8 cellular contexts compared by ENCODE assay signal in the genomic region with DNA sequence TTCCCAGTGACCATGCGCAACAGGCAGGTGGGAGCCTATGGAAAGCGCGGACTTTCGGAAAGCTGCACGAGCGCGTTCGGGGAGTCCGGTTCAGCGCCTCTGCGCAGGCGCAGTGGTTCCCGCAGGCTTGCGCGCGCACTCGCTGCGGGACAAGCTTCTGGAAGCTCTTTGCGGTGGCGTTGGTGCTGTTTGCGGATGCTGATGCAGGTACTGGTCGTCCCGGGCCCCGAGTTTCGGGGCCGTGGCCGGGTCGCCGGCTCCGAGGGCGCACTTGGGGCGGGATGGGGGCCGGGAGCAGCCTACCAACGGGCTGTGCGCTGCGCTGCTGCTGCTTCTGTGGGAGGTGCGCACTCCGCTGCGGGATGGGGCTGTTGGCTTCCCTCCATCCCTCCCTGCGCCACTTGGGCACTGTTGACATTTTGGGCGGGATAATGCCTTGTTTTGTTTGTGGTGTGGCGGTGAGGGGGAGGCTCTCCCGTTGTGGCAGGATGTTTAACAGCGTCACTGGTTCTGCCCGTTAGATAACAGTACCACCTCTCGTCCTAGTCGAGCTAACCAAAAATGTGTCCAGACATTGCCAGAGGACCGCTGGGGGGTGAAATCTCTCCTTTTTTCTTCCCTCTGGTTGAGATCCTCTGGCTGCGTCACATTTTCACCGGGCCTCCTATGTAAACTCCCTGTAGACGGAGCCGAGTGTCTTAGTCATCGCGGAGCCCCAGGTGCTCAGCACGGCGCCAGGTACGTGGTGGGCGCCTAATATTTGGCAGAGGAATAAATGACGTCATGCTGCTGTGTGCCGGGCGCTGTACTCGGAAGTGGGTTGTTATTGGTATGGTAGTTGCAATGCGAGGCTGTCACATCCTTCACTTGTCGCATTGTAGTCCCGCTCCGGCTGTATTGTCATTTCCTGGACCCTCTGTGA.
DNase-seq lines count a peak whose midpoint lies in the region; ATAC-seq, FAIRE-seq and TF ChIP-seq lines count a peak whose summit lies in the region.

TSS of gene ZNF483 (plus strand) at position 124 of the 922 bp plus-strand sequence. CDS start 2,217 bp downstream, outside the sequence.

- H3K4me3 ChIP-seq in DOHH2 (ENCODE audit: low read length): peak within 1 kb of the TSS; percentile 78

- peak within 1 kb of the TSS; percentile 79 for H3K4me2 ChIP-seq in DOHH2 (ENCODE audit: low read length)

- H4K20me1 ChIP-seq in DOHH2 (ENCODE audit: control insufficient read depth, insufficient read depth, low read depth, low read length): no peaks in the 10 kb centered on the region

- H3K36me3 ChIP-seq in DOHH2 (ENCODE audit: control insufficient read depth, low read length): no peaks in the 10 kb centered on the region

- CTCF ChIA-PET in activated naive CD4-positive, alpha-beta T cell treated with anti-CD3 and anti-CD28 coated beads, Interleukin-2, amount 10 ng/mL, durations not matched to agents 7 days and 5 days (lab: Charles Lee): interaction anchor here (0.6 kb wide), 1 partner anchor 1656 kb away, joined by 4 read pairs; no protein-coding TSS in a partner anchor

- peak; percentile 73 for ATAC-seq in stimulated activated memory B cell treated with anti-CD40 and anti-IgM and Interleukin-4, amounts not matched to agents 10 μg/mL and 1 μg/mL and 100 μg/mL, for 72 hours
- ATAC-seq in GM18873 (IDR thresholded peaks at IDR 0.05; ENCODE audit: low FRiP score, unreplicated experiment): no peak

- TF ChIP-seq CTCF in DOHH2 (IDR thresholded peaks at IDR 0.05; ENCODE audit: low read depth, low read length, poor library complexity, severe bottlenecking): no peak
- no peak for TF ChIP-seq CTCF in nephron progenitor cell (IDR thresholded peaks at IDR 0.05)

- no peaks in the 10 kb centered on the region for H3F3A ChIP-seq in DOHH2 (ENCODE audit: control insufficient read depth, insufficient read depth)

- H3K27me3 ChIP-seq in DOHH2 (ENCODE audit: control insufficient read depth, low read length): peaks cover 11% of the 10 kb centered on the region

- FAIRE-seq in HTR-8/SVneo (lab: Jason Lieb, UNC): peak; percentile 78

- H3K4me3 Mint-ChIP-seq in activated naive CD4-positive, alpha-beta T cell treated with anti-CD3 and anti-CD28 coated beads, Interleukin-2, amount 10 ng/mL, durations not matched to agents 7 days and 5 days: peak within 1 kb of the TSS; percentile 83
- H3K4me3 Mint-ChIP-seq in nephron progenitor cell: peak within 1 kb of the TSS; percentile 91
- H3K4me3 Mint-ChIP-seq in stimulated activated memory B cell treated with anti-CD40 and anti-IgM and Interleukin-4, amounts not matched to agents 10 μg/mL and 1 μg/mL and 100 μg/mL, for 72 hours: peak within 1 kb of the TSS; percentile 84

- peaks cover 21% of the 10 kb centered on the region for H3K4me1 Mint-ChIP-seq in activated naive CD4-positive, alpha-beta T cell treated with anti-CD3 and anti-CD28 coated beads, Interleukin-2, amount 10 ng/mL, durations not matched to agents 7 days and 5 days
- H3K4me1 Mint-ChIP-seq in nephron progenitor cell: peaks cover 20% of the 10 kb centered on the region
- H3K4me1 Mint-ChIP-seq in stimulated activated memory B cell treated with anti-CD40 and anti-IgM and Interleukin-4, amounts not matched to agents 10 μg/mL and 1 μg/mL and 100 μg/mL, for 72 hours: peaks cover 20% of the 10 kb centered on the region

- H3K27ac Mint-ChIP-seq in activated naive CD4-positive, alpha-beta T cell treated with anti-CD3 and anti-CD28 coated beads, Interleukin-2, amount 10 ng/mL, durations not matched to agents 7 days and 5 days: peak within 1 kb of the TSS; percentile 86
- no peak within 1 kb of the TSS for H3K27ac Mint-ChIP-seq in nephron progenitor cell
- peak within 1 kb of the TSS; percentile 77 for H3K27ac Mint-ChIP-seq in stimulated activated memory B cell treated with anti-CD40 and anti-IgM and Interleukin-4, amounts not matched to agents 10 μg/mL and 1 μg/mL and 100 μg/mL, for 72 hours

- H3K36me3 Mint-ChIP-seq in activated naive CD4-positive, alpha-beta T cell treated with anti-CD3 and anti-CD28 coated beads, Interleukin-2, amount 10 ng/mL, durations not matched to agents 7 days and 5 days: peaks cover 7% of the 10 kb centered on the region
- H3K36me3 Mint-ChIP-seq in nephron progenitor cell (ENCODE audit: low read depth): peaks cover 32% of the 10 kb centered on the region
- peaks cover 6% of the 10 kb centered on the region for H3K36me3 Mint-ChIP-seq in stimulated activated memory B cell treated with anti-CD40 and anti-IgM and Interleukin-4, amounts not matched to agents 10 μg/mL and 1 μg/mL and 100 μg/mL, for 72 hours

- no peaks in the 10 kb centered on the region for H3K9me3 Mint-ChIP-seq in activated naive CD4-positive, alpha-beta T cell treated with anti-CD3 and anti-CD28 coated beads, Interleukin-2, amount 10 ng/mL, durations not matched to agents 7 days and 5 days
- peaks cover 9% of the 10 kb centered on the region for H3K9me3 Mint-ChIP-seq in nephron progenitor cell
- no peaks in the 10 kb centered on the region for H3K9me3 Mint-ChIP-seq in stimulated activated memory B cell treated with anti-CD40 and anti-IgM and Interleukin-4, amounts not matched to agents 10 μg/mL and 1 μg/mL and 100 μg/mL, for 72 hours

- H3K27me3 Mint-ChIP-seq in activated naive CD4-positive, alpha-beta T cell treated with anti-CD3 and anti-CD28 coated beads, Interleukin-2, amount 10 ng/mL, durations not matched to agents 7 days and 5 days: peaks cover 5% of the 10 kb centered on the region
- H3K27me3 Mint-ChIP-seq in nephron progenitor cell (ENCODE audit: low read depth, poor library complexity): peaks cover 11% of the 10 kb centered on the region
- H3K27me3 Mint-ChIP-seq in stimulated activated memory B cell treated with anti-CD40 and anti-IgM and Interleukin-4, amounts not matched to agents 10 μg/mL and 1 μg/mL and 100 μg/mL, for 72 hours: peaks cover 26% of the 10 kb centered on the region

- H3K4me1 ChIP-seq in DOHH2 (ENCODE audit: control insufficient read depth, low read length): peaks cover 6% of the 10 kb centered on the region

- no peaks in the 10 kb centered on the region for H3K9me3 ChIP-seq in DOHH2 (ENCODE audit: control insufficient read depth, insufficient read depth, low read length)

- H3K79me2 ChIP-seq in DOHH2 (ENCODE audit: control insufficient read depth, low read length): no peaks in the 10 kb centered on the region

- H3K9me2 ChIP-seq in DOHH2 (replicated peaks; ENCODE audit: control insufficient read depth, low read length): no peaks in the 10 kb centered on the region

- peak; percentile 85 for DNase-seq in HTR-8/SVneo (ENCODE audit: insufficient read length, low spot score)
- DNase-seq in SHP77 (lab: John Stamatoyannopoulos, UW): peak; percentile 89 to 92
- DNase-seq in activated naive CD4-positive, alpha-beta T cell treated with anti-CD3 and anti-CD28 coated beads, Interleukin-2, amount 10 ng/mL, durations not matched to agents 7 days and 5 days: peak; percentile 72
- DNase-seq in foreskin melanocyte: peak; percentile 30
- peak; percentile 92 for DNase-seq in nephron progenitor cell

- no peak within 1 kb of the TSS for H3K27ac ChIP-seq in DOHH2 (ENCODE audit: low read depth, low read length)

Comparison
In these comparisons a context has a peak if more than half of its experiments do, and no peak if none do; other contexts are left out.
1. DNase-seq: peak in every context shown above with its lines; median percentile 92 in nephron progenitor cell; 90 in SHP77; 85 in HTR-8/SVneo; 72 in activated naive CD4-positive, alpha-beta T cell treated with anti-CD3 and anti-CD28 coated beads, Interleukin-2, amount 10 ng/mL, durations not matched to agents 7 days and 5 days; 30 in foreskin melanocyte.